17 cellular contexts compared by ENCODE assay signal in the genomic region with DNA sequence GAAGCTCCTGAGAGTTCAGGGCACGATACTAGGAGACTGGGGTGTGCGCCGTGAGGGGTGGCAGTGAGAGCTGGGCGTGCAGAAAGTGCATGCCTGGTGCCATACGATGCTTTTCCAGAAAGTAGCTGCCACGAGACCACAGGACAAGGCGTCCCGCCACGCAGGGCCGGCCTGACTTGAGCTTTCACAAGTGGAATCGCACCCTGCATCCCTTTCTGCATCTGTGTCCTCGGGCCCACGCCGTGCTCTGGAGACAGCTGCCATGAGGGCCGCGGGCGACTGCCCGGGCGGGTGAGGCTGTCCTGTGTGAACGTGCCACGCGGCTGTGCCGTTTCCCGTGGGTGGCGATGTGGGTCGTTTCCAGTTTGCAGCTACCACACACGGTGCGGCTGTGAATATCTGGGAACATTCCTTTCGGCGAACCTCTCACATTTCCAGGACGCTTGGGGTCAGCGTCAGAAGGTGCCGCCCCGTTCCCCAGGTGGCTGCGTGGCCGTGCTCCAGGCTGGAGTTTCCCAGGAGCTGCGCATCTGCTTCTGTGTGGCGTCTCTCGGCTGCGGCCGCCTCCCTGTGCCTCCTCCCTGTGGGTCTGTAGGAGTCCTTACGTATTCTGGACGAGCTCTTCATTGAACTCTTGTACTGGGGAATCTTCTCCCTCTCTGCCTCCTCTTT. TPM values are rescaled to one million over a fixed set of nuclear protein-coding genes. Genes with fewer than 3 reads are reported as not detected.
DNase-seq lines count a peak whose midpoint lies in the region; ATAC-seq and TF ChIP-seq lines count a peak whose summit lies in the region.
"Had no signal": no experiment of that assay in that cellular context is flagged by ENCODE, and none has a peak within 500 bp of the region (broad histone marks: within the 10 kb centered on the region; RNA-seq: fewer than 3 reads in every experiment).

No MANE protein-coding gene starts in this region.

- no peak overlapping the region for H3K4me3 ChIP-seq in right atrium auricular region
- H3K4me3 ChIP-seq in psoas muscle, result peak overlapping the region; percentile 53
- H3K4me3 ChIP-seq: BLaER1 treated with 17β-estradiol and CSF1 and Interleukin-3, amounts not matched to agents 10 nM and 100 nM had no signal

- H3K36me3 Mint-ChIP-seq in stimulated activated effector memory CD8-positive, alpha-beta T cell treated with anti-CD3 and anti-CD28 coated beads, Interleukin-12 subunit alpha, Interleukin-12 subunit beta, amount 100 ng/mL, for 72 hours, result no peaks in the 10 kb centered on the region

- WGBS in psoas muscle, 3 donors, result 33 to 48% (median 37%) methylated on average over 36 to 43 of the region's 43 CpGs

- H3K9me3 ChIP-seq in right atrium auricular region, result no peaks in the 10 kb centered on the region
- no peaks in the 10 kb centered on the region for H3K9me3 ChIP-seq in psoas muscle

- intact Hi-C loops in psoas muscle (cut with DNase I), result loop anchor here in 1 of 2 donors (5.0 kb wide), 1 partner anchor 309 kb away; no protein-coding TSS in a partner anchor

- H3K27ac ChIP-seq in RWPE1 (peak overlapping the region; percentile 7; the same call in 1 of the 2 replicates), right atrium auricular region (peak overlapping the region; percentile 91 to 93), psoas muscle (peak overlapping the region; percentile 93)
- H3K27ac ChIP-seq: 22Rv1; BLaER1 treated with 17β-estradiol and CSF1 and Interleukin-3, amounts not matched to agents 10 nM and 100 nM had no signal

- H3K4me1 Mint-ChIP-seq in stimulated activated effector memory CD8-positive, alpha-beta T cell treated with anti-CD3 and anti-CD28 coated beads, Interleukin-12 subunit alpha, Interleukin-12 subunit beta, amount 100 ng/mL, for 72 hours, result no peaks in the 10 kb centered on the region

- POLR2A ChIA-PET in RWPE1 (lab: Yijun Ruan, JAX; ENCODE audit: low non-redundant PET), result no interaction called here

- H3K36me3 ChIP-seq in right atrium auricular region, result peaks cover 15% of the 10 kb centered on the region
- H3K36me3 ChIP-seq in psoas muscle (ENCODE audit: insufficient read depth in 1 of 2, low read depth in 1 of 2), result no peaks in the 10 kb centered on the region
- H3K36me3 ChIP-seq: BLaER1 treated with 17β-estradiol and CSF1 and Interleukin-3, amounts not matched to agents 10 nM and 100 nM had no signal

- peak in 1 of 4 donors; percentile 7 for ATAC-seq in psoas muscle
- ATAC-seq in HG02610 (IDR thresholded peaks at IDR 0.05; ENCODE audit: unreplicated experiment), result no peak
- ATAC-seq in stimulated activated effector memory CD8-positive, alpha-beta T cell treated with anti-CD3 and anti-CD28 coated beads, Interleukin-12 subunit alpha, Interleukin-12 subunit beta, amount 100 ng/mL, for 72 hours, result no peak
- ATAC-seq: Panc1 had no signal

- H3K27me3 ChIP-seq in right atrium auricular region (no peaks in the 10 kb centered on the region), psoas muscle (ENCODE audit: insufficient read depth in 3 of 3, low read length in 2 of 3) (no peaks in the 10 kb centered on the region)

- H3K27ac Mint-ChIP-seq in stimulated activated effector memory CD8-positive, alpha-beta T cell treated with anti-CD3 and anti-CD28 coated beads, Interleukin-12 subunit alpha, Interleukin-12 subunit beta, amount 100 ng/mL, for 72 hours, result no peak overlapping the region

- TF ChIP-seq CTCF in RWPE1 (conservative IDR thresholded peaks at IDR 0.05; ENCODE audit: low read depth), result no peak
- no peak for TF ChIP-seq CTCF in right atrium auricular region (IDR thresholded peaks at IDR 0.05)
- TF ChIP-seq CTCF in psoas muscle (IDR thresholded peaks at IDR 0.05), result no peak

- no peak overlapping the region for H3K4me3 Mint-ChIP-seq in stimulated activated effector memory CD8-positive, alpha-beta T cell treated with anti-CD3 and anti-CD28 coated beads, Interleukin-12 subunit alpha, Interleukin-12 subunit beta, amount 100 ng/mL, for 72 hours

- peaks cover 0 to 45% of the 10 kb centered on the region in 2 donors for H3K4me1 ChIP-seq in right atrium auricular region
- peaks cover 40% of the 10 kb centered on the region for H3K4me1 ChIP-seq in psoas muscle

- DNase-seq in DMS53 (lab: John Stamatoyannopoulos, UW), result peak; percentile 57
- no peak for DNase-seq in DMS53 treated with DMSO at 0.1 percent for 48 hours (lab: John Stamatoyannopoulos, UW; ENCODE audit: unreplicated experiment)
- no peak for DNase-seq in RWPE1 (ENCODE audit: low spot score)
- DNase-seq in right atrium auricular region (ENCODE audit: low spot score), result no peak
- peak; percentile 30 to 60 for DNase-seq in psoas muscle
- no peak for DNase-seq in hepatic stellate cell (ENCODE audit: low spot score)
- no peak for DNase-seq in stimulated activated effector memory CD8-positive, alpha-beta T cell treated with anti-CD3 and anti-CD28 coated beads, Interleukin-12 subunit alpha, Interleukin-12 subunit beta, amount 100 ng/mL, for 72 hours (ENCODE audit: low spot score in 2 of 2)
- DNase-seq: DMS 273 treated with DMSO at 0.1 percent for 48 hours, NCI-H1048, NCI-H1694, NCI-H2107, NCI-H748 treated with DMSO at 0.1 percent for 48 hours, SIG-M5 had no signal

- CTCF ChIA-PET in RWPE1 (lab: Yijun Ruan, JAX), result interaction anchor here (0.5 to 6.0 kb wide), 7 partner anchors 12 to 91 kb away, joined by 3 to 50 read pairs (median 5); a partner anchor contains a TSS

- H3K9me3 Mint-ChIP-seq in stimulated activated effector memory CD8-positive, alpha-beta T cell treated with anti-CD3 and anti-CD28 coated beads, Interleukin-12 subunit alpha, Interleukin-12 subunit beta, amount 100 ng/mL, for 72 hours, result no peaks in the 10 kb centered on the region

RNA-seq across cellular contexts. Expression of a gene that starts 1.0 kb away (rescaled TPM):
- total RNA-seq in right atrium auricular region, result 10 to 100 TPM; 22.0 to 61.8 TPM
- total RNA-seq in psoas muscle, result 100 to 1,000 TPM in 2 of 4 donors, 10 to 100 TPM in 2; 13.9 to 249 (median 109) TPM
- polyA plus RNA-seq in psoas muscle, result 100 to 1,000 TPM in 1 of 3 donors, 10 to 100 TPM in 2; 38.1 to 239 (median 58.5) TPM

RNA-seq across cellular contexts. Expression of a gene that starts 16.6 kb away (rescaled TPM):
- total RNA-seq in right atrium auricular region (under 1 TPM in 1 of 2 donors, not detected in 1; 0.59 TPM), psoas muscle (not detected)
- under 1 TPM in 1 of 3 donors, not detected in 2; 0.03 TPM for polyA plus RNA-seq in psoas muscle

RNA-seq across cellular contexts. Expression of a gene that starts 17.0 kb away (rescaled TPM):
- total RNA-seq in right atrium auricular region, result 10 to 100 TPM; 31.8 to 68.4 TPM
- total RNA-seq in psoas muscle, result 10 to 100 TPM in 3 of 4 donors, 1 to 10 TPM in 1; 7.2 to 21.8 (median 12.6) TPM
- 10 to 100 TPM in 1 of 3 donors, 1 to 10 TPM in 2; 2.3 to 20.2 (median 5.4) TPM for polyA plus RNA-seq in psoas muscle

RNA-seq across cellular contexts. Expression of a gene that starts 22.5 kb away (rescaled TPM):
- total RNA-seq in right atrium auricular region, result 1 to 10 TPM; 2.4 to 2.9 TPM
- total RNA-seq in psoas muscle, result 1 to 10 TPM; 2.1 to 3.8 (median 3.0) TPM
- 1 to 10 TPM; 3.4 to 5.5 (median 4.1) TPM for polyA plus RNA-seq in psoas muscle

RNA-seq across cellular contexts. Expression of a gene that starts 23.8 kb away (rescaled TPM):
- total RNA-seq in right atrium auricular region (10 to 100 TPM; 29.5 to 38.8 TPM), psoas muscle (10 to 100 TPM; 61.4 to 87.0 (median 82.7) TPM)
- 100 to 1,000 TPM in 1 of 3 donors, 10 to 100 TPM in 2; 78.1 to 106 (median 92.7) TPM for polyA plus RNA-seq in psoas muscle

Comparison
In these comparisons a context has a peak if more than half of its experiments do, and no peak if none do; other contexts are left out.
1. DNase-seq: peak in DMS53 (single experiment) and psoas muscle (2 of 2); none in DMS53 treated with DMSO at 0.1 percent for 48 hours (single experiment), RWPE1 (single experiment), right atrium auricular region (single experiment), hepatic stellate cell (single experiment) and stimulated activated effector memory CD8-positive, alpha-beta T cell treated with anti-CD3 and anti-CD28 coated beads, Interleukin-12 subunit alpha, Interleukin-12 subunit beta, amount 100 ng/mL, for 72 hours (0 of 2).
2. H3K27ac ChIP-seq: peak in every context shown above with its lines; median percentile 93 in psoas muscle; 92 in right atrium auricular region; 7 in RWPE1.